Comparison of ENCODE assay signal across 12 cellular contexts in the genomic region with DNA sequence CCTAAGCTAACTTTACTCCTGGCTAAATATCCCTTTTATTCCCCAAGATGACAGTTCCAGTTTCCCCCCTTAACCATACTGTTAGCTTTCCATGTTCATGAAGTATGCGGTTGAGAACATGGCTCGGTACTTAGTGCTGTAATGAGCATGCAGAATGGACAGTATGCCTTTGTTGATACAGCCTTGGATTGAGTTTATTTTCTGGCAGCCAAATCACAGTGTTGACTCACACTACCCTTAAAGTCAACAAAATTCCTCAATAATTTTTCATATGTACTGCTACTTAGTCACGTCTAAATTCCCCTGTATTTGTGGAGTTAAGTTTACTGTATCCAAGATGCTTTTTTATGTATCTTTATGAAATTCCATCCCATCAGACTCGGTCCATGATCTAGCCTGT. TPM values are rescaled to one million over a fixed set of nuclear protein-coding genes. Genes with fewer than 3 reads are reported as not detected.
DNase-seq lines count a peak whose midpoint lies in the region; ATAC-seq and TF ChIP-seq lines count a peak whose summit lies in the region.
"Had no signal": no experiment of that assay in that cellular context is flagged by ENCODE, and none has a peak within 500 bp of the region (broad histone marks: within the 10 kb centered on the region; RNA-seq: fewer than 3 reads in every experiment).

No MANE protein-coding gene starts in this region.

- TF ChIP-seq CTCF in MCF 10A (IDR thresholded peaks at IDR 0.05; ENCODE audit: unreplicated experiment) (no peak), breast epithelium (IDR thresholded peaks at IDR 0.05) (no peak), upper lobe of left lung (IDR thresholded peaks at IDR 0.05) (no peak)

- no peaks in the 10 kb centered on the region for H3K36me3 Mint-ChIP-seq in MCF 10A (ENCODE audit: insufficient read depth, unreplicated experiment)

- peak; percentile 52 to 53 for ATAC-seq in upper lobe of left lung (ENCODE audit: low FRiP score in 2 of 2)
- ATAC-seq in HG03108 (IDR thresholded peaks at IDR 0.05; ENCODE audit: unreplicated experiment), result no peak
- ATAC-seq in GM21723 (IDR thresholded peaks at IDR 0.05; ENCODE audit: unreplicated experiment), result no peak

- no peak for TF ChIP-seq EP300 in upper lobe of left lung (IDR thresholded peaks at IDR 0.05)

- BruUV-seq in MCF 10A (replicated peaks; lab: Mats Ljungman, UMichigan), result no TSS peak

- peak overlapping the region; percentile 29 for H3K27ac Mint-ChIP-seq in MCF 10A (ENCODE audit: low read depth, unreplicated experiment)

- 55 to 71% methylated on average over 4 of the region's 4 CpGs for WGBS in upper lobe of left lung, 2 donors

- H3K27me3 ChIP-seq in breast epithelium (no peaks in the 10 kb centered on the region), adipocyte (replicated peaks; ENCODE audit: control insufficient read depth, insufficient read depth, low read length) (no peaks in the 10 kb centered on the region), upper lobe of left lung (peaks cover 0 to 4% (median 2%) of the 10 kb centered on the region in 4 donors)

- H3K9me3 ChIP-seq in breast epithelium (no peaks in the 10 kb centered on the region), adipocyte (ENCODE audit: control insufficient read depth, low read length) (no peaks in the 10 kb centered on the region), upper lobe of left lung (no peaks in the 10 kb centered on the region)
- H3K9me3 ChIP-seq: neutrophil, suprapubic skin had no signal

- TF ChIP-seq POLR2A in breast epithelium (IDR thresholded peaks at IDR 0.05) (no peak), upper lobe of left lung (IDR thresholded peaks at IDR 0.05) (no peak)

- POLR2A ChIA-PET in MCF 10A (lab: Yijun Ruan, JAX), result interaction anchor here (1.2 kb wide), 1 partner anchor 203 kb away, joined by 5 read pairs; no protein-coding TSS in a partner anchor

- CTCF ChIA-PET in MCF 10A (lab: Yijun Ruan, JAX), result interaction anchor here (0.7 to 4.3 kb wide), 7 partner anchors 11 to 416 kb away, joined by 3 to 31 read pairs (median 5); no protein-coding TSS in a partner anchor

- H3K4me3 ChIP-seq in breast epithelium, result no peak overlapping the region
- peak overlapping the region; percentile 24 for H3K4me3 ChIP-seq in adipocyte (ENCODE audit: low read length)
- no peak overlapping the region for H3K4me3 ChIP-seq in upper lobe of left lung
- H3K4me3 ChIP-seq: suprapubic skin had no signal

- intact Hi-C loops in MCF 10A (cut with micrococcal nuclease) (loop anchor here (5.0 kb wide), 2 partner anchors 352 to 543 kb away; no protein-coding TSS in a partner anchor), breast epithelium (cut with DNase I; ENCODE audit: low total_unique reads) (no loop called here)

- DNase-seq in MCF 10A (ENCODE audit: unreplicated experiment) (peak; percentile 77), breast epithelium (ENCODE audit: low spot score in 2 of 2) (no peak), adipocyte (ENCODE audit: low read depth) (peak; percentile 87), foreskin melanocyte (peak; percentile 75), upper lobe of left lung (no peak), NCI-H345 treated with DMSO at 0.1 percent for 48 hours (lab: John Stamatoyannopoulos, UW; ENCODE audit: unreplicated experiment) (no peak)
- DNase-seq: activated gamma-delta T cell, MV-4-11 had no signal

- no peak overlapping the region for H3K9ac ChIP-seq in adipocyte (ENCODE audit: low read length)

- H3K36me3 ChIP-seq in breast epithelium (no peaks in the 10 kb centered on the region), adipocyte (ENCODE audit: control insufficient read depth, insufficient read depth, low read length, severe bottlenecking) (no peaks in the 10 kb centered on the region), upper lobe of left lung (no peaks in the 10 kb centered on the region)
- H3K36me3 ChIP-seq: neutrophil, suprapubic skin had no signal

- H3K4me1 ChIP-seq in breast epithelium (no peaks in the 10 kb centered on the region), adipocyte (ENCODE audit: control insufficient read depth, insufficient read depth, low read length) (peaks cover 37% of the 10 kb centered on the region), upper lobe of left lung (peaks cover 4 to 25% (median 14%) of the 10 kb centered on the region in 4 donors)

- H3K4me3 Mint-ChIP-seq in MCF 10A (ENCODE audit: unreplicated experiment), result peak overlapping the region; percentile 85

- H3K4me1 Mint-ChIP-seq in MCF 10A (ENCODE audit: insufficient read depth, unreplicated experiment), result peaks cover 31% of the 10 kb centered on the region

- no peaks in the 10 kb centered on the region for H3K9me3 Mint-ChIP-seq in MCF 10A (ENCODE audit: unreplicated experiment)

- no peaks in the 10 kb centered on the region for H3K27me3 Mint-ChIP-seq in MCF 10A (ENCODE audit: insufficient read depth, unreplicated experiment)

- H3K27ac ChIP-seq in breast epithelium (peak overlapping the region in 1 of 2 donors; percentile 42), upper lobe of left lung (no peak overlapping the region)
- H3K27ac ChIP-seq: neutrophil had no signal

RNA-seq across cellular contexts. Expression of a gene that starts 1.4 kb away (rescaled TPM):
- 11.1 and 14.2 TPM in 2 replicates for total RNA-seq in MCF 10A (2022)
- 10 to 100 TPM in 2 of 3 donors, 1 to 10 TPM in 1; 6.9 to 17.0 (median 11.2) TPM for total RNA-seq in breast epithelium
- 10 to 100 TPM in 2 of 6 donors, 1 to 10 TPM in 4; 5.1 to 13.7 (median 7.5) TPM for total RNA-seq in upper lobe of left lung

Comparison
In these comparisons a context has a peak if more than half of its experiments do, and no peak if none do; other contexts are left out.
1. DNase-seq: peak in MCF 10A (single experiment), adipocyte (single experiment) and foreskin melanocyte (single experiment); none in breast epithelium (0 of 2), upper lobe of left lung (0 of 2) and NCI-H345 treated with DMSO at 0.1 percent for 48 hours (single experiment).
2. ATAC-seq: peak in upper lobe of left lung (2 of 2); none in HG03108 (single experiment) and GM21723 (single experiment).